1 cellular context compared by ENCODE assay signal in the genomic region with DNA sequence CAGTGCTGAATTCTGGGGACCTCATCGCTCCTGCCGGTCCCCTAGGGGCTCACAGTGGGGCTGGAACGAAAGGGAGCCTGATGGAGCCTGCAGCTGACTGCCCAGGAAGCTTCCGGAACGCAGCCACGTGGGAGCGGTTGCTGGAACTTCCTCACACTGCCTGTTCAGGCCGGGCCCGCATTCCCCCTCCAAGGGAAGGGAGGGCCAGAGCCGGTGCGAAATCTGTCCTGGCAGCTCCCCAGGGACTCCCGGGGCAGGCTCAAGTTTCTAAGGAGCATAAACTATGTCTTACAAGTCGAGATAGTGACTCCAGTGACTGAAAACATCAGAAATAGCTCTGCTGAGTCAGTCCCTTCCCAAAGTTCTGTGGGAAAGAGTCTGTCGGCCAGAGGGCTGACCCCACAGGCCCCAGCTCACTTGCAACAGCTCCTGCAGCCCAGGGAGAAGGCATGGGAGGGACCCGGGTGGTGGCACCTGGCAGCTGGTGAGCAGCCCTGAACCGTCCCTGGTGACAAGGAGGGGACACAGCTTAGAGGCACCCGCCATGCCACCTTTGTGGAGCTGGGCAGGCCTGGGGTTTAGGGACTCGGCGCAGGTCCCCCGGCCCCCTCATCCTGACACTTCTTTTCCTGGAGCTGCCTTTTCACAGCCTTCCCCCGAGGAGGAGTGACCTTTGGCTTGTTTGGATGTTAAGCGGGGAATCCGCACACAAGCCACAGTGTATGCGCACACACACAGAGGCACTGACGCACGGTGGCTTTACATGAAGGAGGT.
TF ChIP-seq lines count a peak whose summit lies in the region.

No MANE protein-coding gene starts in this region.

TF ChIP-seq in HepG2, 621 proteins besides CTCF, POLR2A, EP300 and RAD21 (continues in another document):
- TF ChIP-seq TARDBP (CRISPR knock-in tag; IDR thresholded peaks at IDR 0.05) (peak; percentile 72), EED (CRISPR knock-in tag; IDR thresholded peaks at IDR 0.05) (no peak), ZNF546 (CRISPR knock-in tag; conservative IDR thresholded peaks at IDR 0.05) (no peak), NONO (IDR thresholded peaks at IDR 0.05) (no peak), NONO (CRISPR knock-in tag; conservative IDR thresholded peaks at IDR 0.05) (peak; percentile 56), TRIM24 (CRISPR knock-in tag; IDR thresholded peaks at IDR 0.05) (peak; percentile 9; the same call in 1 of the 2 replicates), DMAP1 (CRISPR knock-in tag; IDR thresholded peaks at IDR 0.05) (0 out of 2 replicates have a peak, but pooled peaks have one; percentile 25), ASH2L (IDR thresholded peaks at IDR 0.05; ENCODE audit: insufficient read length, low read depth, low read length) (peak; percentile 75), WIZ (CRISPR knock-in tag; IDR thresholded peaks at IDR 0.05) (no peak), FOXK1 (CRISPR knock-in tag; IDR thresholded peaks at IDR 0.05; ENCODE audit: borderline replicate concordance, low read depth) (no peak), NFIC (IDR thresholded peaks at IDR 0.05; ENCODE audit: low read length) (no peak), ZNF24 (IDR thresholded peaks at IDR 0.05) (no peak), PPARG (CRISPR knock-in tag; conservative IDR thresholded peaks at IDR 0.05) (peak; percentile 65), MIER2 (CRISPR knock-in tag; IDR thresholded peaks at IDR 0.05) (peak; percentile 33; the same call in 1 of the 2 replicates), ZNF230 (CRISPR knock-in tag; IDR thresholded peaks at IDR 0.05) (0 out of 2 replicates have a peak, but pooled peaks have one; percentile 7), LCORL (IDR thresholded peaks at IDR 0.05) (no peak), LCORL (CRISPR knock-in tag; IDR thresholded peaks at IDR 0.05) (0 out of 2 replicates have a peak, but pooled peaks have one; percentile 71), GTF2F1 (IDR thresholded peaks at IDR 0.05; ENCODE audit: low read length) (no peak), HNF4A (CRISPR knock-in tag; IDR thresholded peaks at IDR 0.05) (peak; percentile 84), ZNF644 (CRISPR knock-in tag; IDR thresholded peaks at IDR 0.05; ENCODE audit: low read depth) (no peak), ZNF83 (CRISPR knock-in tag; IDR thresholded peaks at IDR 0.05; ENCODE audit: borderline replicate concordance) (0 out of 2 replicates have a peak, but pooled peaks have one; percentile 39), TBP (CRISPR knock-in tag; IDR thresholded peaks at IDR 0.05) (no peak), CBX5 (CRISPR knock-in tag; IDR thresholded peaks at IDR 0.05; ENCODE audit: borderline replicate concordance) (no peak), ZFP1 (CRISPR knock-in tag; IDR thresholded peaks at IDR 0.05) (no peak), ZBTB7B (CRISPR knock-in tag; IDR thresholded peaks at IDR 0.05) (peak; percentile 79; the same call in 1 of the 2 replicates), ADNP (CRISPR knock-in tag; IDR thresholded peaks at IDR 0.05) (no peak), ZNF607 (CRISPR knock-in tag; IDR thresholded peaks at IDR 0.05; ENCODE audit: borderline replicate concordance) (no peak), EEA1 (CRISPR knock-in tag; IDR thresholded peaks at IDR 0.05; ENCODE audit: borderline replicate concordance) (no peak), FOXM1 (CRISPR knock-in tag; IDR thresholded peaks at IDR 0.05) (no peak), ZNF572 (CRISPR knock-in tag; IDR thresholded peaks at IDR 0.05) (no peak), PAWR (CRISPR knock-in tag; IDR thresholded peaks at IDR 0.05; ENCODE audit: borderline replicate concordance) (no peak), SRY (CRISPR knock-in tag; IDR thresholded peaks at IDR 0.05) (no peak), FOXP4 (CRISPR knock-in tag; IDR thresholded peaks at IDR 0.05) (peak; percentile 75), E2F2 (CRISPR knock-in tag; IDR thresholded peaks at IDR 0.05; ENCODE audit: borderline replicate concordance) (peak; percentile 10; the same call in 1 of the 2 replicates), ATM (IDR thresholded peaks at IDR 0.05; ENCODE audit: borderline replicate concordance) (no peak), SNRNP70 (IDR thresholded peaks at IDR 0.05; ENCODE audit: low read depth, low read length) (no peak), ZBTB1 (CRISPR knock-in tag; IDR thresholded peaks at IDR 0.05; ENCODE audit: borderline replicate concordance) (no peak), TCF7L2 (IDR thresholded peaks at IDR 0.05; ENCODE audit: low read depth, low read length) (no peak)
- TF ChIP-seq, protein P1, sequence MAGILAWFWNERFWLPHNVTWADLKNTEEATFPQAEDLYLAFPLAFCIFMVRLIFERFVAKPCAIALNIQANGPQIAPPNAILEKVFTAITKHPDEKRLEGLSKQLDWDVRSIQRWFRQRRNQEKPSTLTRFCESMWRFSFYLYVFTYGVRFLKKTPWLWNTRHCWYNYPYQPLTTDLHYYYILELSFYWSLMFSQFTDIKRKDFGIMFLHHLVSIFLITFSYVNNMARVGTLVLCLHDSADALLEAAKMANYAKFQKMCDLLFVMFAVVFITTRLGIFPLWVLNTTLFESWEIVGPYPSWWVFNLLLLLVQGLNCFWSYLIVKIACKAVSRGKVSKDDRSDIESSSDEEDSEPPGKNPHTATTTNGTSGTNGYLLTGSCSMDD (CRISPR knock-in tag; IDR thresholded peaks at IDR 0.05), result no peak
- TF ChIP-seq, protein P2, sequence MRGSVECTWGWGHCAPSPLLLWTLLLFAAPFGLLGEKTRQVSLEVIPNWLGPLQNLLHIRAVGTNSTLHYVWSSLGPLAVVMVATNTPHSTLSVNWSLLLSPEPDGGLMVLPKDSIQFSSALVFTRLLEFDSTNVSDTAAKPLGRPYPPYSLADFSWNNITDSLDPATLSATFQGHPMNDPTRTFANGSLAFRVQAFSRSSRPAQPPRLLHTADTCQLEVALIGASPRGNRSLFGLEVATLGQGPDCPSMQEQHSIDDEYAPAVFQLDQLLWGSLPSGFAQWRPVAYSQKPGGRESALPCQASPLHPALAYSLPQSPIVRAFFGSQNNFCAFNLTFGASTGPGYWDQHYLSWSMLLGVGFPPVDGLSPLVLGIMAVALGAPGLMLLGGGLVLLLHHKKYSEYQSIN (CRISPR knock-in tag; IDR thresholded peaks at IDR 0.05; ENCODE audit: borderline replicate concordance), result no peak
- TF ChIP-seq, protein P3, sequence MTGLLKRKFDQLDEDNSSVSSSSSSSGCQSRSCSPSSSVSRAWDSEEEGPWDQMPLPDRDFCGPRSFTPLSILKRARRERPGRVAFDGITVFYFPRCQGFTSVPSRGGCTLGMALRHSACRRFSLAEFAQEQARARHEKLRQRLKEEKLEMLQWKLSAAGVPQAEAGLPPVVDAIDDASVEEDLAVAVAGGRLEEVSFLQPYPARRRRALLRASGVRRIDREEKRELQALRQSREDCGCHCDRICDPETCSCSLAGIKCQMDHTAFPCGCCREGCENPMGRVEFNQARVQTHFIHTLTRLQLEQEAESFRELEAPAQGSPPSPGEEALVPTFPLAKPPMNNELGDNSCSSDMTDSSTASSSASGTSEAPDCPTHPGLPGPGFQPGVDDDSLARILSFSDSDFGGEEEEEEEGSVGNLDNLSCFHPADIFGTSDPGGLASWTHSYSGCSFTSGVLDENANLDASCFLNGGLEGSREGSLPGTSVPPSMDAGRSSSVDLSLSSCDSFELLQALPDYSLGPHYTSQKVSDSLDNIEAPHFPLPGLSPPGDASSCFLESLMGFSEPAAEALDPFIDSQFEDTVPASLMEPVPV (CRISPR knock-in tag; IDR thresholded peaks at IDR 0.05), result no peak
- TF ChIP-seq, protein P4, sequence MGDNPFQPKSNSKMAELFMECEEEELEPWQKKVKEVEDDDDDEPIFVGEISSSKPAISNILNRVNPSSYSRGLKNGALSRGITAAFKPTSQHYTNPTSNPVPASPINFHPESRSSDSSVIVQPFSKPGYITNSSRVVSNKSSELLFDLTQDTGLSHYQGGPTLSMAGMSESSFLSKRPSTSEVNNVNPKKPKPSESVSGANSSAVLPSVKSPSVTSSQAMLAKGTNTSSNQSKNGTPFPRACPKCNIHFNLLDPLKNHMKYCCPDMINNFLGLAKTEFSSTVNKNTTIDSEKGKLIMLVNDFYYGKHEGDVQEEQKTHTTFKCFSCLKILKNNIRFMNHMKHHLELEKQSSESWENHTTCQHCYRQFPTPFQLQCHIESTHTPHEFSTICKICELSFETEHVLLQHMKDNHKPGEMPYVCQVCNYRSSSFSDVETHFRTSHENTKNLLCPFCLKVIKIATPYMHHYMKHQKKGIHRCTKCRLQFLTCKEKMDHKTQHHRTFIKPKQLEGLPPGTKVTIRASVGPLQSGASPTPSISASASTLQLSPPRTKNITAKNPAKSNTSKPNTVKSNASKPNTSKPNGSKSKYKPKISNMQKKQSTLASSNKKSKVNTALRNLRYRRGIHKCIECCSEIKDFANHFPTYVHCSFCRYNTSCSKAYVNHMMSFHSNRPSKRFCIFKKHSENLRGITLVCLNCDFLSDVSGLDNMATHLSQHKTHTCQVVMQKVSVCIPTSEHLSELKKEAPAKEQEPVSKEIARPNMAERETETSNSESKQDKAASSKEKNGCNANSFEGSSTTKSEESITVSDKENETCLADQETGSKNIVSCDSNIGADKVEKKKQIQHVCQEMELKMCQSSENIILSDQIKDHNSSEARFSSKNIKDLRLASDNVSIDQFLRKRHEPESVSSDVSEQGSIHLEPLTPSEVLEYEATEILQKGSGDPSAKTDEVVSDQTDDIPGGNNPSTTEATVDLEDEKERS (CRISPR knock-in tag; IDR thresholded peaks at IDR 0.05), result peak; percentile 72
- TF ChIP-seq, protein P5, sequence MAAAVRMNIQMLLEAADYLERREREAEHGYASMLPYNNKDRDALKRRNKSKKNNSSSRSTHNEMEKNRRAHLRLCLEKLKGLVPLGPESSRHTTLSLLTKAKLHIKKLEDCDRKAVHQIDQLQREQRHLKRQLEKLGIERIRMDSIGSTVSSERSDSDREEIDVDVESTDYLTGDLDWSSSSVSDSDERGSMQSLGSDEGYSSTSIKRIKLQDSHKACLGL (CRISPR knock-in tag; IDR thresholded peaks at IDR 0.05), result no peak
- TF ChIP-seq, protein P6, sequence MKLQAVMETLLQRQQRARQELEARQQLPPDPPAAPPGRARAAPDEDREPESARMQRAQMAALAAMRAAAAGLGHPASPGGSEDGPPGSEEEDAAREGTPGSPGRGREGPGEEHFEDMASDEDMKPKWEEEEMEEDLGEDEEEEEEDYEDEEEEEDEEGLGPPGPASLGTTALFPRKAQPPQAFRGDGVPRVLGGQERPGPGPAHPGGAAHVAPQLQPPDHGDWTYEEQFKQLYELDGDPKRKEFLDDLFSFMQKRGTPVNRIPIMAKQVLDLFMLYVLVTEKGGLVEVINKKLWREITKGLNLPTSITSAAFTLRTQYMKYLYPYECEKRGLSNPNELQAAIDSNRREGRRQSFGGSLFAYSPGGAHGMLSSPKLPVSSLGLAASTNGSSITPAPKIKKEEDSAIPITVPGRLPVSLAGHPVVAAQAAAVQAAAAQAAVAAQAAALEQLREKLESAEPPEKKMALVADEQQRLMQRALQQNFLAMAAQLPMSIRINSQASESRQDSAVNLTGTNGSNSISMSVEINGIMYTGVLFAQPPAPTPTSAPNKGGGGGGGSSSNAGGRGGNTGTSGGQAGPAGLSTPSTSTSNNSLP (IDR thresholded peaks at IDR 0.05; ENCODE audit: low read depth, low read length), result no peak
- TF ChIP-seq, protein P7, sequence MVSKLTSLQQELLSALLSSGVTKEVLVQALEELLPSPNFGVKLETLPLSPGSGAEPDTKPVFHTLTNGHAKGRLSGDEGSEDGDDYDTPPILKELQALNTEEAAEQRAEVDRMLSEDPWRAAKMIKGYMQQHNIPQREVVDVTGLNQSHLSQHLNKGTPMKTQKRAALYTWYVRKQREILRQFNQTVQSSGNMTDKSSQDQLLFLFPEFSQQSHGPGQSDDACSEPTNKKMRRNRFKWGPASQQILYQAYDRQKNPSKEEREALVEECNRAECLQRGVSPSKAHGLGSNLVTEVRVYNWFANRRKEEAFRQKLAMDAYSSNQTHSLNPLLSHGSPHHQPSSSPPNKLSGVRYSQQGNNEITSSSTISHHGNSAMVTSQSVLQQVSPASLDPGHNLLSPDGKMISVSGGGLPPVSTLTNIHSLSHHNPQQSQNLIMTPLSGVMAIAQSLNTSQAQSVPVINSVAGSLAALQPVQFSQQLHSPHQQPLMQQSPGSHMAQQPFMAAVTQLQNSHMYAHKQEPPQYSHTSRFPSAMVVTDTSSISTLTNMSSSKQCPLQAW (CRISPR knock-in tag; IDR thresholded peaks at IDR 0.05), result no peak
- TF ChIP-seq, protein P8, sequence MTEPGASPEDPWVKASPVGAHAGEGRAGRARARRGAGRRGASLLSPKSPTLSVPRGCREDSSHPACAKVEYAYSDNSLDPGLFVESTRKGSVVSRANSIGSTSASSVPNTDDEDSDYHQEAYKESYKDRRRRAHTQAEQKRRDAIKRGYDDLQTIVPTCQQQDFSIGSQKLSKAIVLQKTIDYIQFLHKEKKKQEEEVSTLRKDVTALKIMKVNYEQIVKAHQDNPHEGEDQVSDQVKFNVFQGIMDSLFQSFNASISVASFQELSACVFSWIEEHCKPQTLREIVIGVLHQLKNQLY (CRISPR knock-in tag; IDR thresholded peaks at IDR 0.05), result 0 out of 2 replicates have a peak, but pooled peaks have one; percentile 64
- TF ChIP-seq, protein P9, sequence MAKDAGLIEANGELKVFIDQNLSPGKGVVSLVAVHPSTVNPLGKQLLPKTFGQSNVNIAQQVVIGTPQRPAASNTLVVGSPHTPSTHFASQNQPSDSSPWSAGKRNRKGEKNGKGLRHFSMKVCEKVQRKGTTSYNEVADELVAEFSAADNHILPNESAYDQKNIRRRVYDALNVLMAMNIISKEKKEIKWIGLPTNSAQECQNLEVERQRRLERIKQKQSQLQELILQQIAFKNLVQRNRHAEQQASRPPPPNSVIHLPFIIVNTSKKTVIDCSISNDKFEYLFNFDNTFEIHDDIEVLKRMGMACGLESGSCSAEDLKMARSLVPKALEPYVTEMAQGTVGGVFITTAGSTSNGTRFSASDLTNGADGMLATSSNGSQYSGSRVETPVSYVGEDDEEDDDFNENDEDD (CRISPR knock-in tag; IDR thresholded peaks at IDR 0.05; ENCODE audit: borderline replicate concordance), result peak; percentile 58; the same call in 1 of the 2 replicates
